Comparison of ENCODE assay signal across 28 cellular contexts in the genomic region with DNA sequence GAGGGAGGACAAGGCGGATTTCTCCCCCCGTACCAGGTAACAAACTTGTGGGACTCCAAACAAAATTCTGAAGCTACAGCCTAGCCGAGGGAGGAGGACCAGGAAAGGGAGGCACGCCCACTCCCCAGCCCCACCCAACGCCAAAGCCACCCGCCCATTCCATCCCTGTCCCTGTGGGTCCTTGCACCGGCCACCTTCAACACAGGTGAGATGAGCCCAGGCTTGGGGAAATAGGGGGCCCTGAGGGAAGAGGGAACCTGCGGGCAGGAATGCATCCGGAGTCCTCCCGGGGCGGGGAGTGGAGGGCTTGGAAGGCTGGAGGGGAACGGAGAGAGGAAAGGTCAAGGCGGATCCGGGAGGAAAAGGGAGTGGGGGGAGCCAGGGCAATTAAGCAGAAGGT. TPM values are rescaled to one million over a fixed set of nuclear protein-coding genes. Genes with fewer than 3 reads are reported as not detected.
DNase-seq lines count a peak whose midpoint lies in the region; ATAC-seq and TF ChIP-seq lines count a peak whose summit lies in the region.
"Had no signal": no experiment of that assay in that cellular context is flagged by ENCODE, and none has a peak within 500 bp of the region (broad histone marks: within the 10 kb centered on the region; RNA-seq: fewer than 3 reads in every experiment).

A gene (plus strand): TSS at position 157 of the 400 bp plus-strand sequence. CDS start 802 bp downstream, outside the sequence.

- no peak within 1 kb of the TSS for H4K91ac ChIP-seq in IMR-90 (ENCODE audit: insufficient read depth, low read depth, low read length)

- H3K9ac ChIP-seq in BLaER1: peak within 1 kb of the TSS; percentile 68; the same call in 1 of the 2 replicates
- H3K9ac ChIP-seq in IMR-90 (ENCODE audit: low read depth, low read length): no peak within 1 kb of the TSS
- no peak within 1 kb of the TSS for H3K9ac ChIP-seq in endodermal cell (ENCODE audit: extremely low read depth, low read length, poor library complexity, severe bottlenecking)
- peak within 1 kb of the TSS; percentile 13 for H3K9ac ChIP-seq in mesendoderm (ENCODE audit: low read length)

- H3K4me1 ChIP-seq in BLaER1 (peaks cover 53% of the 10 kb centered on the region), IMR-90 (ENCODE audit: control insufficient read depth, insufficient read depth, low read length) (peaks cover 3% of the 10 kb centered on the region; the same call in 1 of the 2 replicates), endodermal cell (ENCODE audit: control insufficient read depth, insufficient read depth, low read length) (no peaks in the 10 kb centered on the region), mesendoderm (ENCODE audit: control insufficient read depth, low read depth, low read length) (no peaks in the 10 kb centered on the region), Caco-2 (peaks cover 5% of the 10 kb centered on the region; the same call in 1 of the 2 replicates)
- H3K4me1 ChIP-seq: heart left ventricle, tibial artery had no signal

- TF ChIP-seq RAD21 in IMR-90 (IDR thresholded peaks at IDR 0.05; ENCODE audit: low read length): no peak

- no peaks in the 10 kb centered on the region for H3K9me1 ChIP-seq in IMR-90 (ENCODE audit: insufficient read depth, low read length)

- peak within 1 kb of the TSS; percentile 99 for H3K4me2 ChIP-seq in BLaER1
- H3K4me2 ChIP-seq in IMR-90 (ENCODE audit: low read depth, low read length): no peak within 1 kb of the TSS
- peak within 1 kb of the TSS; percentile 2 for H3K4me2 ChIP-seq in mesendoderm (ENCODE audit: low read length)
- H3K4me2 ChIP-seq: A549 had no signal

- H3K56ac ChIP-seq in IMR-90 (ENCODE audit: extremely low read depth, insufficient read depth, low read length) (no peak within 1 kb of the TSS), mesendoderm (ENCODE audit: low read length) (peak within 1 kb of the TSS; percentile 37)

- H3K9me3 ChIP-seq in BLaER1 (peaks cover 16% of the 10 kb centered on the region), IMR-90 (ENCODE audit: control insufficient read depth, insufficient read depth, low read length) (peaks cover 5% of the 10 kb centered on the region; the same call in 1 of the 2 replicates), endodermal cell (ENCODE audit: control insufficient read depth, low read length) (peaks cover 16% of the 10 kb centered on the region), Caco-2 (no peaks in the 10 kb centered on the region)
- H3K9me3 ChIP-seq: A549, tibial artery had no signal

- H4K5ac ChIP-seq in IMR-90 (ENCODE audit: low read depth, low read length): no peak within 1 kb of the TSS
- no peak within 1 kb of the TSS for H4K5ac ChIP-seq in mesendoderm (ENCODE audit: low read length)

- peaks cover 60% of the 10 kb centered on the region for H3K27me3 Mint-ChIP-seq in endodermal cell (ENCODE audit: insufficient read depth)
- H3K27me3 Mint-ChIP-seq in Caco-2 (ENCODE audit: insufficient read depth, unreplicated experiment): peaks cover 20% of the 10 kb centered on the region
- H3K27me3 Mint-ChIP-seq in mesothelial cell of epicardium (ENCODE audit: low read depth): peaks cover 61% of the 10 kb centered on the region

- no peak within 1 kb of the TSS; the same call in 1 of the 2 replicates for H2AK5ac ChIP-seq in IMR-90 (ENCODE audit: low read depth, low read length)
- H2AK5ac ChIP-seq in mesendoderm (ENCODE audit: low read length): no peak within 1 kb of the TSS

- H2BK20ac ChIP-seq in IMR-90 (ENCODE audit: low read depth, low read length): no peak within 1 kb of the TSS

- intact Hi-C loops in IMR-90 (cut with micrococcal nuclease): no loop called here
- intact Hi-C loops in Caco-2 (cut with micrococcal nuclease; ENCODE audit: unreplicated experiment): no loop called here

- dilution Hi-C loops in IMR-90 (cut with HindIII; ENCODE audit: low sequenced_read_pairs, unreplicated experiment): no loop called here

- H3K27ac ChIP-seq in BLaER1 (peak within 1 kb of the TSS; percentile 70; the same call in 1 of the 2 replicates), IMR-90 (ENCODE audit: insufficient read depth, low read length) (no peak within 1 kb of the TSS), endodermal cell (ENCODE audit: low read depth, low read length) (no peak within 1 kb of the TSS), mesendoderm (ENCODE audit: low read depth, low read length) (no peak within 1 kb of the TSS)
- H3K27ac ChIP-seq: cardiac muscle cell, heart left ventricle, tibial artery had no signal

- H3K23ac ChIP-seq in IMR-90 (ENCODE audit: low read depth, low read length): no peak within 1 kb of the TSS
- H3K23ac ChIP-seq in mesendoderm (ENCODE audit: low read length): peak within 1 kb of the TSS; percentile 90

- H3K4ac ChIP-seq in IMR-90 (ENCODE audit: low read depth, low read length) (no peak within 1 kb of the TSS), mesendoderm (ENCODE audit: low read depth, low read length) (no peak within 1 kb of the TSS)

- H3K18ac ChIP-seq in IMR-90 (ENCODE audit: low read depth, low read length): no peak within 1 kb of the TSS
- no peak within 1 kb of the TSS for H3K18ac ChIP-seq in mesendoderm (ENCODE audit: low read length)

- H3K27ac Mint-ChIP-seq in endodermal cell (no peak within 1 kb of the TSS), Caco-2 (ENCODE audit: unreplicated experiment) (no peak within 1 kb of the TSS), mesothelial cell of epicardium (no peak within 1 kb of the TSS)
- H3K27ac Mint-ChIP-seq: activated CD8-positive, alpha-beta T cell treated with anti-CD3 and anti-CD28 coated beads, Interleukin-2, amount 10 ng/mL, durations not matched to agents 7 days and 5 days; B cell had no signal

- H3K14ac ChIP-seq in IMR-90 (replicated peaks; ENCODE audit: low read depth, low read length): no peak within 1 kb of the TSS

- H3K9me3 Mint-ChIP-seq in endodermal cell: peaks cover 15% of the 10 kb centered on the region
- no peaks in the 10 kb centered on the region for H3K9me3 Mint-ChIP-seq in Caco-2 (ENCODE audit: unreplicated experiment)
- peaks cover 6% of the 10 kb centered on the region for H3K9me3 Mint-ChIP-seq in mesothelial cell of epicardium

- H3K4me1 Mint-ChIP-seq in endodermal cell (peaks cover 7% of the 10 kb centered on the region), Caco-2 (ENCODE audit: low read depth, unreplicated experiment) (peaks cover 13% of the 10 kb centered on the region), mesothelial cell of epicardium (no peaks in the 10 kb centered on the region)

- no peaks in the 10 kb centered on the region for H3K79me2 ChIP-seq in mesendoderm (ENCODE audit: control insufficient read depth, insufficient read depth, low read length)

- peak within 1 kb of the TSS; percentile 80 for H2AK9ac ChIP-seq in IMR-90 (replicated peaks; ENCODE audit: low read depth, low read length, poor library complexity)

- in situ Hi-C loops in IMR-90 (cut with MboI; ENCODE audit: low sequenced_read_pairs): no loop called here

- POLR2A ChIA-PET in IMR-90 (lab: Charles Lee; ENCODE audit: unreplicated experiment) (no interaction called here), Caco-2 (lab: Charles Lee) (no interaction called here)

- peak within 1 kb of the TSS; percentile 59 for H3K4me3 ChIP-seq in BLaER1
- H3K4me3 ChIP-seq in IMR-90 (ENCODE audit: insufficient read depth, low read depth, low read length): no peak within 1 kb of the TSS
- no peak within 1 kb of the TSS for H3K4me3 ChIP-seq in endodermal cell (ENCODE audit: low read length)
- no peak within 1 kb of the TSS for H3K4me3 ChIP-seq in mesendoderm (ENCODE audit: low read length)
- H3K4me3 ChIP-seq in Caco-2 (ENCODE audit: low read depth, low read length): no peak within 1 kb of the TSS
- H3K4me3 ChIP-seq: A549, cardiac muscle cell, heart left ventricle, lung, tibial artery had no signal

- H3K27me3 ChIP-seq in BLaER1 (no peaks in the 10 kb centered on the region), IMR-90 (ENCODE audit: control insufficient read depth, insufficient read depth, low read length) (peaks cover 26% of the 10 kb centered on the region), endodermal cell (ENCODE audit: control insufficient read depth, insufficient read depth, low read length, poor library complexity, severe bottlenecking) (peaks cover 43% of the 10 kb centered on the region), mesendoderm (ENCODE audit: insufficient read depth, low read length, poor library complexity) (no peaks in the 10 kb centered on the region), Caco-2 (replicated peaks; ENCODE audit: control insufficient read depth, insufficient read depth, low read length) (no peaks in the 10 kb centered on the region; the same call in 1 of the 2 replicates)

- ATAC-seq in IMR-90 (ENCODE audit: low read depth) (no peak), GM18498 (IDR thresholded peaks at IDR 0.05; ENCODE audit: unreplicated experiment) (no peak)
- ATAC-seq: activated CD4-positive, CD25-positive, alpha-beta regulatory T cell treated with anti-CD3 and anti-CD28 coated beads, Interleukin-2, amount 50 U/mL, for 24 hours; activated CD8-positive, alpha-beta T cell treated with anti-CD3 and anti-CD28 coated beads, Interleukin-2, amount 10 ng/mL, durations not matched to agents 7 days and 5 days; heart left ventricle; stimulated activated naive CD8-positive, alpha-beta T cell treated with anti-CD3 and anti-CD28 coated beads, Interleukin-15, Interleukin-2, amounts not matched to agents 100 U/mL and 50 U/mL, for 24 hours had no signal

- H2AFZ ChIP-seq in IMR-90 (replicated peaks; ENCODE audit: low read length, poor library complexity): no peak within 1 kb of the TSS

- BruUV-seq in IMR-90 (replicated peaks; lab: Mats Ljungman, UMichigan): no TSS peak
- no TSS peak for BruUV-seq in Caco-2 (replicated peaks; lab: Mats Ljungman, UMichigan)

- TF ChIP-seq POLR2A in IMR-90 (IDR thresholded peaks at IDR 0.05; ENCODE audit: low read depth, low read length): no peak

- WGBS in IMR-90 (ENCODE audit: extremely low coverage in 2 of 2, insufficient read length in 1 of 2), 2 experiments: 40% methylated on average over 1 of the region's 14 CpGs; no CpG with 5 or more reads in 1 of the 2 experiments
- 12 to 13% methylated on average over 8 to 14 of the region's 14 CpGs for WGBS in endodermal cell (ENCODE audit: insufficient coverage in 1 of 2, insufficient read length in 1 of 2), 2 experiments
- WGBS in mesendoderm (ENCODE audit: extremely low coverage, insufficient coverage, low lambda C conversion rate): no CpG with 5 or more reads among the region's 14 CpGs

- peaks cover 18% of the 10 kb centered on the region for H3K36me3 Mint-ChIP-seq in endodermal cell (ENCODE audit: low read depth)
- H3K36me3 Mint-ChIP-seq in Caco-2 (ENCODE audit: insufficient read depth, unreplicated experiment): peaks cover 30% of the 10 kb centered on the region
- peaks cover 13% of the 10 kb centered on the region for H3K36me3 Mint-ChIP-seq in mesothelial cell of epicardium

- H2BK5ac ChIP-seq in IMR-90 (ENCODE audit: low read depth, low read length, poor library complexity, severe bottlenecking) (no peak within 1 kb of the TSS), mesendoderm (ENCODE audit: low read length) (no peak within 1 kb of the TSS)

- H4K8ac ChIP-seq in IMR-90 (ENCODE audit: low read depth in 2 of 2, low read length in 2 of 2): no peak within 1 kb of the TSS
- no peak within 1 kb of the TSS for H4K8ac ChIP-seq in mesendoderm (ENCODE audit: low read depth, low read length)

- H4K20me1 ChIP-seq in BLaER1 (no peaks in the 10 kb centered on the region), IMR-90 (ENCODE audit: insufficient read depth, low read length) (no peaks in the 10 kb centered on the region)

- H3K4me3 Mint-ChIP-seq in endodermal cell (peak within 1 kb of the TSS; percentile 33), Caco-2 (ENCODE audit: unreplicated experiment) (no peak within 1 kb of the TSS), mesothelial cell of epicardium (no peak within 1 kb of the TSS)
- H3K4me3 Mint-ChIP-seq: activated CD8-positive, alpha-beta T cell treated with anti-CD3 and anti-CD28 coated beads, Interleukin-2, amount 10 ng/mL, durations not matched to agents 7 days and 5 days; B cell had no signal

- CTCF ChIA-PET in IMR-90 (lab: Yijun Ruan, JAX) (no interaction called here), Caco-2 (lab: Charles Lee) (interaction anchor here (0.6 kb wide), 1 partner anchor 24 kb away, joined by 3 read pairs; no protein-coding TSS in a partner anchor)

- no peak for DNase-seq in IMR-90
- DNase-seq in endodermal cell: peak; percentile 79
- DNase-seq in mesendoderm: no peak
- DNase-seq in Caco-2: no peak
- no peak for DNase-seq in mesothelial cell of epicardium (ENCODE audit: low spot score in 2 of 2, unreplicated experiment in 2 of 2)
- DNase-seq in OCI-M1 (lab: John Stamatoyannopoulos, UW): no peak
- DNase-seq: activated CD8-positive, alpha-beta T cell treated with anti-CD3 and anti-CD28 coated beads, Interleukin-2, amount 10 ng/mL, durations not matched to agents 7 days and 5 days; activated gamma-delta T cell; amniotic stem cell; EL; heart left ventricle; kidney; NCI-H1092 treated with DMSO at 0.1 percent for 48 hours; NCI-H2081; NCI-H82; nucleus accumbens; SHP77; stimulated activated CD4-positive, alpha-beta T cell treated with anti-CD3 and anti-CD28 coated beads, Interleukin-4, amount 100 ng/mL, for 24 hours; stimulated activated naive CD8-positive, alpha-beta T cell treated with anti-CD3 and anti-CD28 coated beads, Interleukin-15, Interleukin-2, amounts not matched to agents 100 U/mL and 50 U/mL, for 24 hours; tibial artery had no signal

- no peak for TF ChIP-seq CTCF in IMR-90 (conservative IDR thresholded peaks at IDR 0.05; ENCODE audit: low read depth, low read length)
- TF ChIP-seq CTCF in endodermal cell (conservative IDR thresholded peaks at IDR 0.05): no peak
- TF ChIP-seq CTCF in Caco-2 (IDR thresholded peaks at IDR 0.05; ENCODE audit: insufficient read depth in 1 of 2, low read depth in 1 of 2, low read length in 1 of 2, severe bottlenecking in 1 of 2, unreplicated experiment in 1 of 2): no peak
- TF ChIP-seq CTCF in mesothelial cell of epicardium (IDR thresholded peaks at IDR 0.05; ENCODE audit: unreplicated experiment): no peak

- H3K79me1 ChIP-seq in IMR-90 (ENCODE audit: low read depth in 1 of 2, low read length in 2 of 2) (no peaks in the 10 kb centered on the region; a peak in 1 of 4 replicates), mesendoderm (ENCODE audit: low read length) (no peaks in the 10 kb centered on the region)

- H2BK120ac ChIP-seq in IMR-90 (ENCODE audit: low read depth, low read length): no peak within 1 kb of the TSS
- no peak within 1 kb of the TSS for H2BK120ac ChIP-seq in mesendoderm (ENCODE audit: low read depth, low read length)

- no peak within 1 kb of the TSS for H2BK15ac ChIP-seq in IMR-90 (ENCODE audit: low read depth, low read length)
- H2BK15ac ChIP-seq in mesendoderm (replicated peaks; ENCODE audit: low read depth): no peak within 1 kb of the TSS

- peaks cover 22% of the 10 kb centered on the region for H3K36me3 ChIP-seq in BLaER1
- H3K36me3 ChIP-seq in IMR-90 (ENCODE audit: control insufficient read depth, insufficient read depth, low read length): peaks cover 10% of the 10 kb centered on the region
- H3K36me3 ChIP-seq in endodermal cell (ENCODE audit: control insufficient read depth, insufficient read depth, low read length): peaks cover 17% of the 10 kb centered on the region
- H3K36me3 ChIP-seq in mesendoderm (ENCODE audit: control insufficient read depth, insufficient read depth, low read length): peaks cover 5% of the 10 kb centered on the region
- H3K36me3 ChIP-seq in Caco-2 (ENCODE audit: control insufficient read depth, insufficient read depth, low read length): no peaks in the 10 kb centered on the region; the same call in 1 of the 2 replicates

RNA-seq across cellular contexts. Expression of the gene that starts here (rescaled TPM):
- total RNA-seq in IMR-90 (2012; rRNA removed) (not detected in 2 replicates), endodermal cell (1 to 10 TPM in 1 of 2 donors, under 1 TPM in 1; 0.95 to 1.2 TPM), Caco-2 (2022) (0.27 TPM in 1 of 2 replicates, not detected in the other), mesothelial cell of epicardium (not detected in 3 replicates)
- not detected in 2 replicates for polyA plus RNA-seq in IMR-90 (2012; rRNA removed)
- not detected in 2 replicates for polyA plus RNA-seq in IMR-90 (2012; cell fraction: cytosol; rRNA removed)
- 0.07 and 0.13 TPM in 2 replicates for polyA plus RNA-seq in IMR-90 (2012; cell fraction: nucleus; rRNA removed; ENCODE audit: low replicate concordance)
- 0.36 TPM for polyA plus RNA-seq in endodermal cell (2013, experiment 1 of 2)
- 0.33 TPM for polyA plus RNA-seq in endodermal cell (2013, experiment 2 of 2)
- 0.37 TPM for polyA plus RNA-seq in mesendoderm (2013, experiment 1 of 2)
- polyA plus RNA-seq in mesendoderm (2013, experiment 2 of 2): 0.32 TPM
- total RNA-seq: activated CD8-positive, alpha-beta T cell treated with anti-CD3 and anti-CD28 coated beads, Interleukin-2, amount 10 ng/mL, durations not matched to agents 7 days and 5 days; B cell; cardiac muscle cell; dermis microvascular lymphatic vessel endothelial cell; heart left ventricle; kidney; lung had no signal
- polyA plus RNA-seq: A549, cardiac muscle cell, heart left ventricle had no signal

Comparison
In these comparisons a context has a peak if more than half of its experiments do, and no peak if none do; other contexts are left out.
1. H3K9ac ChIP-seq: peak in BLaER1 (single experiment) and mesendoderm (single experiment); none in IMR-90 (single experiment) and endodermal cell (single experiment).